Comparison of ENCODE assay signal across 20 cellular contexts in the genomic region with DNA sequence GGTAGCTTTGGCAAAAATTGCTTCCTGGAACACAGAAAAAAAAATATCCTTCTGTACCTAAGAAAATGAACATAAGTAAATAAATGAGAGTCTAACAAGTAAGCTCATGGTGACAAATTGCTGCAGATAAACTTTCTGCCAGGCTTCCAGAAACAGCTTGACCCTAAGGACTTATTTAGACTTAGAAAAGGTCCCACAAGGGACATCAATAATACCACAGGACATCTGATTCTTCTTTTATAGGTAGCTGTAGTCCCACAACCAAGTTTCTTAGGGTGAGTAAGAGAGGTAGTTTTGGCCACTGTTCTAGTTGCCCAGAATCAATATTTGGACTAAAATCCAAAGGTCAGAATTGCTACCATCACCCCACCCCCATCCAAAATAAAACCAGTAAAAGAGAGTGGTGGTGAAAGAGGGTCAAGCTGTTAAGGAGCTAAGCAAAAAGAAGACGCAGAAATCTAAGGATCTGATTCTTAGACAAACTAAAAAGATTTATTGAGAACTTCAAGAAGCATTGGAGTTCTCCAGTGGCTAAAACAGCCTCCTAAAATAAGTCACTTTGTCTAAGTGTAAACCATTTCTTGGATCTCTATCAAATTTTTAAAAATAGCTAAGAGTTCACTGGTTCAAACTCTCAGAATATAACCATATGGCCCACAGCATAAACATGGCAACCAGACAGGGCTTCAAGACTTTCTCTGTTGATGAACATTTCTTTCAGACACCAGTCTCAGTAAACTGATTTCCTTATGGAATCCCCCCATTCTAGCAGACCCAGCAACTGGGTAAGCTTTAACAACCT.
DNase-seq lines count a peak whose midpoint lies in the region; ATAC-seq and TF ChIP-seq lines count a peak whose summit lies in the region.
"Had no signal": no experiment of that assay in that cellular context is flagged by ENCODE, and none has a peak within 500 bp of the region (broad histone marks: within the 10 kb centered on the region; RNA-seq: fewer than 3 reads in every experiment).

No MANE protein-coding gene starts in this region.

- no peaks in the 10 kb centered on the region for H4K20me1 ChIP-seq in hepatocyte (ENCODE audit: insufficient read depth, poor library complexity, severe bottlenecking)

- H3K79me2 ChIP-seq in hepatocyte, result peaks cover 67% of the 10 kb centered on the region

- H3K4me3 ChIP-seq in hepatocyte (no peak overlapping the region), gastrocnemius medialis (no peak overlapping the region)
- H3K4me3 ChIP-seq: colonic mucosa, GM23248, lower lobe of right lung, psoas muscle had no signal

- H2AFZ ChIP-seq in hepatocyte, result no peak overlapping the region
- H2AFZ ChIP-seq: GM23248 had no signal

- H3K36me3 ChIP-seq in hepatocyte (replicated peaks; ENCODE audit: insufficient read depth, low read depth) (no peaks in the 10 kb centered on the region), gastrocnemius medialis (no peaks in the 10 kb centered on the region)
- H3K36me3 ChIP-seq: colonic mucosa, lower lobe of right lung had no signal

- TF ChIP-seq POLR2A in gastrocnemius medialis (IDR thresholded peaks at IDR 0.05), result no peak

- in situ Hi-C loops in gastrocnemius medialis (cut with MboI; ENCODE audit: low sequenced_read_pairs in 4 of 4), result loop anchor here in 1 of 4 donors (25.0 kb wide), 1 partner anchor 603 kb away; no protein-coding TSS in a partner anchor

- DNase-seq in DMS 273 treated with DMSO at 0.1 percent for 48 hours (lab: John Stamatoyannopoulos, UW) (peak; percentile 50), RPMI7951 (ENCODE audit: low read depth) (peak; percentile 10), hepatocyte (ENCODE audit: low spot score) (no peak), gastrocnemius medialis (no peak), HUDEP-2 (lab: John Stamatoyannopoulos, UW; ENCODE audit: unreplicated experiment in 76 of 76) (no peak), head of caudate nucleus (no peak)
- DNase-seq: activated CD8-positive, alpha-beta memory T cell treated with anti-CD3 and anti-CD28 coated beads, Interleukin-2, amount 10 ng/mL, durations not matched to agents 7 days and 5 days; activated effector memory CD4-positive, alpha-beta T cell treated with anti-CD3 and anti-CD28 coated beads, Interleukin-2, amount 50 U/mL, for 16 hours; colonic mucosa; GM23248; lower lobe of right lung; naive thymus-derived CD8-positive, alpha-beta T cell; NCI-H146; NCI-H226; psoas muscle; SHP77 treated with DMSO at 0.1 percent for 48 hours; substantia nigra; T-helper 17 cell had no signal

- intact Hi-C loops in gastrocnemius medialis (cut with DNase I; ENCODE audit: low total_unique reads), result no loop called here
- intact Hi-C loops in head of caudate nucleus (cut with DNase I), result loop anchor here (10.0 kb wide), 1 partner anchor 175 kb away; no protein-coding TSS in a partner anchor

- ATAC-seq in gastrocnemius medialis (peak in 1 of 2 donors; percentile 39), HG03139 (IDR thresholded peaks at IDR 0.05; ENCODE audit: unreplicated experiment) (no peak)
- ATAC-seq: activated CD4-positive, CD25-positive, alpha-beta regulatory T cell treated with anti-CD3 and anti-CD28 coated beads, Interleukin-2, amount 50 U/mL, for 24 hours; activated CD8-positive, alpha-beta memory T cell treated with anti-CD3 and anti-CD28 coated beads, Interleukin-2, amount 10 ng/mL, durations not matched to agents 7 days and 5 days; lower lobe of right lung; naive thymus-derived CD8-positive, alpha-beta T cell; psoas muscle; T-helper 17 cell had no signal

- TF ChIP-seq CTCF in hepatocyte (IDR thresholded peaks at IDR 0.05; ENCODE audit: poor library complexity), result no peak
- TF ChIP-seq CTCF in gastrocnemius medialis (IDR thresholded peaks at IDR 0.05 in 4 of 5, conservative IDR thresholded peaks at IDR 0.05 in 1 of 5), result no peak

- H3K27ac ChIP-seq in hepatocyte, result peak overlapping the region; percentile 35
- peak overlapping the region in 3 of 4 donors; percentile 15 to 49 (median 19) for H3K27ac ChIP-seq in gastrocnemius medialis
- H3K27ac ChIP-seq: colonic mucosa, GM23248, lower lobe of right lung, psoas muscle had no signal

- H3K27me3 ChIP-seq in hepatocyte (no peaks in the 10 kb centered on the region), gastrocnemius medialis (no peaks in the 10 kb centered on the region)
- H3K27me3 ChIP-seq: colonic mucosa had no signal

- no peaks in the 10 kb centered on the region for H3K9me3 ChIP-seq in hepatocyte (ENCODE audit: low read depth)
- H3K9me3 ChIP-seq in gastrocnemius medialis, result no peaks in the 10 kb centered on the region
- H3K9me3 ChIP-seq: colonic mucosa, lower lobe of right lung, psoas muscle had no signal

- WGBS in hepatocyte (ENCODE audit: low lambda C conversion rate, missing lambda C conversion rate), result 36% methylated on average over 1 of the region's 1 CpG

- H3K4me1 ChIP-seq in hepatocyte (ENCODE audit: insufficient read depth), result peaks cover 19% of the 10 kb centered on the region
- H3K4me1 ChIP-seq in gastrocnemius medialis, result peaks cover 15% of the 10 kb centered on the region in 2 donors
- H3K4me1 ChIP-seq: colonic mucosa had no signal

- no peaks in the 10 kb centered on the region for H3K9me2 ChIP-seq in hepatocyte (replicated peaks; ENCODE audit: insufficient read depth)

- H3K4me2 ChIP-seq in hepatocyte, result peak overlapping the region; percentile 57

Comparison
In these comparisons a context has a peak if more than half of its experiments do, and no peak if none do; other contexts are left out.
1. DNase-seq: peak in DMS 273 treated with DMSO at 0.1 percent for 48 hours (single experiment) and RPMI7951 (single experiment); none in hepatocyte (single experiment), gastrocnemius medialis (0 of 2), HUDEP-2 (0 of 76) and head of caudate nucleus (0 of 42).